In the genomic region with DNA sequence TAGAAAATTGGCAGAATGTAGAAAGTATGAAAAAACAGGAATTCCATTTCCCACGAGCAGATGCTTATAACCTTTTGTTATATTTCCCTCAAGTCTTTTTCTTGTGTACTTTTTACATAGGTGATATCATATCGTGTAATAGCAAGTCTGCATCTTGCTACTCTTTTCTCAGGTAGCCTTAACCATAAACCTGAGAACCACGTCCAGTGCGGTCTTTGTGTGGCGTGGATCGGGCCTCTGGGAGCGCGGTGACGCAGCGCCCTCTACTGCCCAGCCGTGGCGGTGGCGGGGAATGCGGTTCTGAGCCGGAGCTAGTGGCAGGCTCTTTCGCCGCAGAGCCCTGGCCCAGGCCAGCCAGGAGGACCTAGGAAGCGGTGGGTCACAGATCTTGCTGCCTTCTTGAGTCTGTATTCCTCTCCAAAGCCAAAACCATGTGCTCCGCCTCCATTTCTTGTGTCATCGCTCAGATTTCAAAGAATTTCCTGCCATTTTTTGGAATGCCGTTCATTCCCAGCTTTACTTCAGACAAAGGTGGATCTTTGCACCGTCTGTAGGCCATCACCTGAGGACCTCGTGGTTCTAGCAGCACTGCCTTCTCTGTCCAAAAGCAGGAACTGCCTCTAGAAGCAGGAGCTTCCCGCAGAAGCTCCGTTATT, we compare ENCODE assay signal across 9 cellular contexts.
DNase-seq lines count a peak whose midpoint lies in the region; ATAC-seq, FAIRE-seq and TF ChIP-seq lines count a peak whose summit lies in the region.
"Had no signal": no experiment of that assay in that cellular context is flagged by ENCODE, and none has a peak within 500 bp of the region (broad histone marks: within the 10 kb centered on the region; RNA-seq: fewer than 3 reads in every experiment).

No MANE protein-coding gene starts in this region.

- H4K20me1 ChIP-seq in MM.1S (ENCODE audit: insufficient read depth, low read length) (no peaks in the 10 kb centered on the region), keratinocyte (ENCODE audit: control insufficient read depth, extremely low read depth, insufficient read depth, low read length) (no peaks in the 10 kb centered on the region)

- H3K4me1 ChIP-seq in MM.1S (ENCODE audit: low read length) (peaks cover 26% of the 10 kb centered on the region), keratinocyte (ENCODE audit: control insufficient read depth, extremely low read depth, insufficient read depth, low read length) (peaks cover 12% of the 10 kb centered on the region)

- CTCF ChIA-PET in MCF 10A (lab: Yijun Ruan, JAX) = interaction anchor here (0.5 to 4.1 kb wide), 45 partner anchors 9 to 1029 kb away, joined by 3 to 52 read pairs (median 4); no protein-coding TSS in a partner anchor

- TF ChIP-seq CTCF in MM.1S (IDR thresholded peaks at IDR 0.05; ENCODE audit: low read length) (peak; percentile 99), WI38 (IDR thresholded peaks at IDR 0.05; ENCODE audit: low read depth, low read length) (peak; percentile 97), MCF 10A (IDR thresholded peaks at IDR 0.05; ENCODE audit: unreplicated experiment) (peak; percentile 94), keratinocyte (optimal IDR thresholded peaks at IDR 0.05 in 1 of 3, IDR thresholded peaks at IDR 0.05 in 1 of 3, conservative IDR thresholded peaks at IDR 0.05 in 1 of 3; ENCODE audit: extremely low read depth in 1 of 3, insufficient read depth in 2 of 3, low read length in 3 of 3) (peak; percentile 98 to 99 (median 98))

- H3K4me1 Mint-ChIP-seq in MCF 10A (ENCODE audit: insufficient read depth, unreplicated experiment) = no peaks in the 10 kb centered on the region

- FAIRE-seq in keratinocyte (lab: Jason Lieb, UNC) = peak; percentile 84
- no peak for FAIRE-seq in RCC 7860 (lab: Jason Lieb, UNC)

- dilution Hi-C loops in keratinocyte (cut with MboI; ENCODE audit: extremely low pct_ligation_motif_present, low sequenced_read_pairs) = loop anchor here (5.0 kb wide), 1 partner anchor 81 kb away; no protein-coding TSS in a partner anchor

- no peak for ATAC-seq in HG03442 (IDR thresholded peaks at IDR 0.05; ENCODE audit: unreplicated experiment)

- H3K9me3 ChIP-seq in MM.1S (replicated peaks; ENCODE audit: insufficient read depth, low read length) (no peaks in the 10 kb centered on the region), keratinocyte (ENCODE audit: control insufficient read depth, low read depth, low read length) (no peaks in the 10 kb centered on the region)

- no peaks in the 10 kb centered on the region for H3K27me3 Mint-ChIP-seq in MCF 10A (ENCODE audit: insufficient read depth, unreplicated experiment)
- H3K27me3 Mint-ChIP-seq: dendritic cell treated with granulocyte-macrophage colony-stimulating factor and Interleukin-4, amounts not matched to agents 40 ng/mL and 50 ng/mL, for 4 days had no signal

- no peak overlapping the region for H2AFZ ChIP-seq in MM.1S (ENCODE audit: low read length)
- no peak overlapping the region for H2AFZ ChIP-seq in keratinocyte (ENCODE audit: control insufficient read depth, low read length)

- POLR2A ChIA-PET in MCF 10A (lab: Yijun Ruan, JAX) = interaction anchor here (0.6 to 1.4 kb wide), 4 partner anchors 18 to 991 kb away, joined by 3 to 4 read pairs (median 3); no protein-coding TSS in a partner anchor

- no TSS peak for BruUV-seq in MCF 10A (replicated peaks; lab: Mats Ljungman, UMichigan)

- intact Hi-C loops in MCF 10A (cut with micrococcal nuclease) = loop anchor here (1.0 to 10.0 kb wide), 5 partner anchors 93 to 990 kb away; a partner anchor contains a TSS

- no peaks in the 10 kb centered on the region for H3K36me3 Mint-ChIP-seq in MCF 10A (ENCODE audit: insufficient read depth, unreplicated experiment)

- no peaks in the 10 kb centered on the region for H3K9me1 ChIP-seq in keratinocyte (ENCODE audit: control insufficient read depth, extremely low read depth, insufficient read depth, low read length)

- H3K27ac ChIP-seq in MM.1S (ENCODE audit: low read length) = no peak overlapping the region
- H3K27ac ChIP-seq in keratinocyte (ENCODE audit: control insufficient read depth, insufficient read depth, low read length) = no peak overlapping the region

- no peaks in the 10 kb centered on the region for H3K36me3 ChIP-seq in MM.1S (replicated peaks; ENCODE audit: insufficient read depth, low read length)
- peaks cover 0 to 1% of the 10 kb centered on the region in 2 experiments for H3K36me3 ChIP-seq in keratinocyte (ENCODE audit: control insufficient read depth in 2 of 2, extremely low read depth in 1 of 2, insufficient read depth in 2 of 2, low read length in 2 of 2)

- no peak overlapping the region for H3K9ac ChIP-seq in MM.1S (ENCODE audit: low read length)
- H3K9ac ChIP-seq in keratinocyte (ENCODE audit: control insufficient read depth, extremely low read depth, insufficient read depth, low read length) = no peak overlapping the region

- H3K27me3 ChIP-seq in MM.1S (replicated peaks; ENCODE audit: insufficient read depth, low read length) = no peaks in the 10 kb centered on the region
- no peaks in the 10 kb centered on the region for H3K27me3 ChIP-seq in keratinocyte (ENCODE audit: control insufficient read depth, extremely low read depth, insufficient read depth, low read length)

- H3K79me2 ChIP-seq in MM.1S (ENCODE audit: low read length) (no peaks in the 10 kb centered on the region), keratinocyte (ENCODE audit: control insufficient read depth, insufficient read depth, low read length) (no peaks in the 10 kb centered on the region)

- H3K4me2 ChIP-seq in MM.1S (ENCODE audit: low read depth, low read length) (peak overlapping the region; percentile 61), keratinocyte (ENCODE audit: control insufficient read depth, extremely low read depth, insufficient read depth, low read depth, low read length) (no peak overlapping the region)

- no peak overlapping the region for H3K4me3 ChIP-seq in MM.1S (ENCODE audit: low read length)
- H3K4me3 ChIP-seq in WI38 (ENCODE audit: low read depth, low read length) = no peak overlapping the region
- no peak overlapping the region for H3K4me3 ChIP-seq in keratinocyte (ENCODE audit: control insufficient read depth in 2 of 3, extremely low read depth in 1 of 3, insufficient read depth in 2 of 3, low read depth in 1 of 3, low read length in 3 of 3)

- H3K4me3 Mint-ChIP-seq in MCF 10A (ENCODE audit: unreplicated experiment) = no peak overlapping the region
- H3K4me3 Mint-ChIP-seq: dendritic cell treated with granulocyte-macrophage colony-stimulating factor and Interleukin-4, amounts not matched to agents 40 ng/mL and 50 ng/mL, for 4 days had no signal

- H3K27ac Mint-ChIP-seq in MCF 10A (ENCODE audit: low read depth, unreplicated experiment) = no peak overlapping the region
- H3K27ac Mint-ChIP-seq: dendritic cell treated with granulocyte-macrophage colony-stimulating factor and Interleukin-4, amounts not matched to agents 40 ng/mL and 50 ng/mL, for 4 days had no signal

- no peaks in the 10 kb centered on the region for H3K9me3 Mint-ChIP-seq in MCF 10A (ENCODE audit: unreplicated experiment)
- H3K9me3 Mint-ChIP-seq: dendritic cell treated with granulocyte-macrophage colony-stimulating factor and Interleukin-4, amounts not matched to agents 40 ng/mL and 50 ng/mL, for 4 days had no signal

- DNase-seq in G401 (ENCODE audit: low spot score) = peak; percentile 77
- peak; percentile 71 for DNase-seq in MM.1S
- peak; percentile 68 for DNase-seq in MCF 10A (ENCODE audit: unreplicated experiment)
- DNase-seq in keratinocyte (ENCODE audit: low read depth, low spot score) = no peak
- DNase-seq in stimulated activated CD4-positive, alpha-beta T cell treated with anti-CD3 and anti-CD28 coated beads, Interleukin-1b, Interleukin-23, amount 100 ng/mL, for 24 hours (ENCODE audit: low read depth in 4 of 4, low spot score in 1 of 4) = peak; percentile 36 to 63 (median 56)
- no peak for DNase-seq in RCC 7860 (ENCODE audit: low spot score)

- H3F3A ChIP-seq in MM.1S (ENCODE audit: insufficient read depth, low read length) = peaks cover 24% of the 10 kb centered on the region

- in situ Hi-C loops in G401 (cut with HindIII; ENCODE audit: low sequenced_read_pairs) = no loop called here

- H3K9me2 ChIP-seq in MM.1S (replicated peaks; ENCODE audit: insufficient read depth, low read length) = no peaks in the 10 kb centered on the region

Comparison
In these comparisons a context has a peak if more than half of its experiments do, and no peak if none do; other contexts are left out.
1. DNase-seq: peak in G401 (single experiment), MM.1S (single experiment), MCF 10A (single experiment) and stimulated activated CD4-positive, alpha-beta T cell treated with anti-CD3 and anti-CD28 coated beads, Interleukin-1b, Interleukin-23, amount 100 ng/mL, for 24 hours (4 of 4); none in keratinocyte (single experiment) and RCC 7860 (single experiment).
2. Peak in every context shown above with its lines, with median percentiles within 50 percentile points of each other: CTCF ChIP-seq.